In the genomic region with DNA sequence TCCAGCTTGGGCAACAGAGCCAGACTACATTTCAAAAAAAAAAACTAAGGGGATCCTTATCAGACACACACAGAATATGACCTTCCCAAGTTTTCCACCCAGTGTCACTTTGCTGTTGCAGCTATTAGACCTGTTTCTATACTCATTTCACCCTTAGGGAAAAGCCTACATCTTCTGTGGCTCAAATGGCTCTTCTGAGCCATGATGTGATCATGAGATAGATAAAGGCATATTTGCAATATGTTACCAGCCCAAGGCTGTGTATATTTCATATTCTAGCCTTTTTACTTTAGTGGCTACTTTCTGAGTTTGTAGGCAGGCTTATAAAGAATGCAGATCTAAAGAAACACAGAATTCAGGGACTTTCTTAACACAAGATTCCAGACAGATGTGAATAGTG, we compare ENCODE assay signal across 9 cellular contexts. TPM values are rescaled to one million over a fixed set of nuclear protein-coding genes. Genes with fewer than 3 reads are reported as not detected.
"Had no signal": no experiment of that assay in that cellular context is flagged by ENCODE, and none has a peak within 500 bp of the region (broad histone marks: within the 10 kb centered on the region; RNA-seq: fewer than 3 reads in every experiment).

No MANE protein-coding gene starts in this region.

- FAIRE-seq: H1, H54, HTR-8/SVneo, K562 had no signal

- H3K4me2 ChIP-seq: GM23338 had no signal

- DNase-seq: H9, HCEC 1CT, IMR-90 had no signal

- H2AFZ ChIP-seq: GM23338 had no signal

- H3K4me3 ChIP-seq: GM23338, K562 had no signal

RNA-seq across cellular contexts. Expression of a gene that starts 19.3 kb away (rescaled TPM):
- total RNA-seq: GM23338, H1, H9, HT-29, IMR-90, K562 had no signal
- polyA plus RNA-seq: GM23338, IMR-90, K562 had no signal

RNA-seq across cellular contexts. Expression of a gene that starts 54.8 kb away (rescaled TPM):
- total RNA-seq: HT-29, IMR-90, K562 had no signal
- polyA plus RNA-seq: GM23338, IMR-90, K562 had no signal
